ENCODE assay signal across 10 cellular contexts in the genomic region with DNA sequence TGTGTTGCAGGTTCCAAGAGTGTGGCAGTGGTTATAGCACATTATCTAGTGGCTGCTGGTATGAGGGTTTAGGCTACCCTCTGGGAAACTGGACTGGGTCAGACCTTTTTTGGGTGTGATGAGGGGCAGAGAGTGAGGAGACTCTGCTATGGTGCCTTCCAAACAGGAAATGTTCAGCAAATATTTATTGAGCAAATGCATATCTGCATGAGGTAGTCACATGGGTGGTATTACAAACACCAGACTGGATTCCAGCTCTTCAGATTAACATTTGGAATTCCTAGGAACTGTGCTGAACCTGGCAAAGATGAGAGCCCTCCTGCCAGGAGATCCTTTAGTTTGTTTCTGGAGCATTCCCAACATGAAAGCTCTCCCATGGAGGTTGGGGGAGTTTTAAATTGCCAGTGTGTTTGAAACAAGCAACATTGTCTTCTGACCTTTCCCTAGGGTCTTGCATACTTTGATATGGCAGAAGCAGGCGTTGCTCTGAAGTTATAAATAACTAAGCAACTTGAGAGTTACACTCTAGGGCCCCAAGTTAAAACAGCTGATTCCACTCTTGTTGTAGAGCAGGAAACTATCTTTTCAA.
DNase-seq lines count a peak whose midpoint lies in the region; ATAC-seq, FAIRE-seq and TF ChIP-seq lines count a peak whose summit lies in the region.
"Had no signal": no experiment of that assay in that cellular context is flagged by ENCODE, and none has a peak within 500 bp of the region (broad histone marks: within the 10 kb centered on the region; RNA-seq: fewer than 3 reads in every experiment).

No MANE protein-coding gene starts in this region.

- ATAC-seq in Panc1 (peak; percentile 68), pancreas (peak; percentile 90 to 93 (median 91)), HG02885 (IDR thresholded peaks at IDR 0.05; ENCODE audit: poor library complexity, unreplicated experiment) (no peak)

- POLR2A ChIA-PET in Panc1 (lab: Charles Lee) = no interaction called here

- H3K9ac ChIP-seq in BLaER1 treated with 17β-estradiol and CSF1 and Interleukin-3, amounts not matched to agents 10 nM and 100 nM = no peak overlapping the region

- no TSS peak for BruUV-seq in Panc1 (replicated peaks; lab: Mats Ljungman, UMichigan)

- no peaks in the 10 kb centered on the region for H3K36me3 ChIP-seq in BLaER1 treated with 17β-estradiol and CSF1 and Interleukin-3, amounts not matched to agents 10 nM and 100 nM
- H3K36me3 ChIP-seq in Panc1 (ENCODE audit: control insufficient read depth, insufficient read depth, low read length) = no peaks in the 10 kb centered on the region
- H3K36me3 ChIP-seq in pancreas = no peaks in the 10 kb centered on the region

- CTCF ChIA-PET in Panc1 (lab: Charles Lee) = no interaction called here

- no peak overlapping the region for H3K4me3 ChIP-seq in BLaER1 treated with 17β-estradiol and CSF1 and Interleukin-3, amounts not matched to agents 10 nM and 100 nM
- no peak overlapping the region for H3K4me3 ChIP-seq in Panc1 (ENCODE audit: low read depth in 2 of 2, low read length in 2 of 2)
- no peak overlapping the region for H3K4me3 ChIP-seq in pancreas

- H4K20me1 ChIP-seq in BLaER1 treated with 17β-estradiol and CSF1 and Interleukin-3, amounts not matched to agents 10 nM and 100 nM = no peaks in the 10 kb centered on the region

- TF ChIP-seq CTCF in Panc1 (IDR thresholded peaks at IDR 0.05) (no peak), pancreas (IDR thresholded peaks at IDR 0.05) (no peak)

- DNase-seq in Panc1 (ENCODE audit: low read depth, low spot score) (peak; percentile 32), foreskin melanocyte (peak; percentile 46), pancreas (peak in 2 of 6 donors; percentile 7 to 19), NCI-H2107 (lab: John Stamatoyannopoulos, UW) (no peak)
- DNase-seq in stimulated activated CD4-positive, alpha-beta T cell treated with anti-CD3 and anti-CD28 coated beads, Interleukin-2, amount 100 ng/mL, for 24 hours = no peak
- DNase-seq in stimulated activated CD4-positive, alpha-beta T cell treated with anti-CD3 and anti-CD28 coated beads, Interleukin-1b, Interleukin-23, amount 100 ng/mL, for 48 hours = no peak
- DNase-seq: COR-L47 had no signal

- in situ Hi-C loops in Panc1 (cut with HindIII; ENCODE audit: low pct_unique_long_range_greater_than_20kb, low sequenced_read_pairs) = no loop called here

- peak overlapping the region; percentile 7 to 80 (median 64); a peak in 20 of 22 replicates for H3K4me2 ChIP-seq in BLaER1 treated with 17β-estradiol and CSF1 and Interleukin-3, amounts not matched to agents 10 nM and 100 nM

- FAIRE-seq in pancreas (lab: Jason Lieb, UNC) = peak; percentile 5
- FAIRE-seq: frontal cortex had no signal

- intact Hi-C loops in Panc1 (cut with micrococcal nuclease; ENCODE audit: unreplicated experiment) = no loop called here
- intact Hi-C loops in pancreas (cut with DNase I) = no loop called here

- H3K4me1 ChIP-seq in BLaER1 treated with 17β-estradiol and CSF1 and Interleukin-3, amounts not matched to agents 10 nM and 100 nM = peaks cover 14 to 32% (median 22%) of the 10 kb centered on the region in 10 experiments; a peak in 18 of 20 replicates
- H3K4me1 ChIP-seq in Panc1 (ENCODE audit: control insufficient read depth, insufficient read depth, low read length) = no peaks in the 10 kb centered on the region
- H3K4me1 ChIP-seq in pancreas = peaks cover 7 to 28% (median 7%) of the 10 kb centered on the region in 3 donors

- 2 to 4% methylated on average over 1 of the region's 1 CpG for WGBS in pancreas, 2 donors

- H3K27ac ChIP-seq in BLaER1 treated with 17β-estradiol and CSF1 and Interleukin-3, amounts not matched to agents 10 nM and 100 nM = peak overlapping the region in 4 of 11 experiments; percentile 3 to 24 (median 14); a peak in 6 of 22 replicates
- H3K27ac ChIP-seq in Panc1 (ENCODE audit: low read length) = no peak overlapping the region
- H3K27ac ChIP-seq in pancreas = peak overlapping the region; percentile 29 to 67 (median 46)

- no peaks in the 10 kb centered on the region for H3K27me3 ChIP-seq in BLaER1 treated with 17β-estradiol and CSF1 and Interleukin-3, amounts not matched to agents 10 nM and 100 nM
- H3K27me3 ChIP-seq in Panc1 (ENCODE audit: control insufficient read depth, insufficient read depth, low read length) = no peaks in the 10 kb centered on the region
- no peaks in the 10 kb centered on the region for H3K27me3 ChIP-seq in pancreas

- no peaks in the 10 kb centered on the region for H3K9me3 ChIP-seq in BLaER1 treated with 17β-estradiol and CSF1 and Interleukin-3, amounts not matched to agents 10 nM and 100 nM (replicated peaks in 1 of 11)
- no peaks in the 10 kb centered on the region for H3K9me3 ChIP-seq in Panc1 (ENCODE audit: control insufficient read depth, insufficient read depth, low read depth, low read length)
- no peaks in the 10 kb centered on the region for H3K9me3 ChIP-seq in pancreas

Comparison
In these comparisons a context has a peak if more than half of its experiments do, and no peak if none do; other contexts are left out.
1. DNase-seq: peak in Panc1 (single experiment) and foreskin melanocyte (single experiment); none in stimulated activated CD4-positive, alpha-beta T cell treated with anti-CD3 and anti-CD28 coated beads, Interleukin-2, amount 100 ng/mL, for 24 hours (0 of 2), NCI-H2107 (single experiment) and stimulated activated CD4-positive, alpha-beta T cell treated with anti-CD3 and anti-CD28 coated beads, Interleukin-1b, Interleukin-23, amount 100 ng/mL, for 48 hours (single experiment).